24 cellular contexts compared by ENCODE assay signal in the genomic region with DNA sequence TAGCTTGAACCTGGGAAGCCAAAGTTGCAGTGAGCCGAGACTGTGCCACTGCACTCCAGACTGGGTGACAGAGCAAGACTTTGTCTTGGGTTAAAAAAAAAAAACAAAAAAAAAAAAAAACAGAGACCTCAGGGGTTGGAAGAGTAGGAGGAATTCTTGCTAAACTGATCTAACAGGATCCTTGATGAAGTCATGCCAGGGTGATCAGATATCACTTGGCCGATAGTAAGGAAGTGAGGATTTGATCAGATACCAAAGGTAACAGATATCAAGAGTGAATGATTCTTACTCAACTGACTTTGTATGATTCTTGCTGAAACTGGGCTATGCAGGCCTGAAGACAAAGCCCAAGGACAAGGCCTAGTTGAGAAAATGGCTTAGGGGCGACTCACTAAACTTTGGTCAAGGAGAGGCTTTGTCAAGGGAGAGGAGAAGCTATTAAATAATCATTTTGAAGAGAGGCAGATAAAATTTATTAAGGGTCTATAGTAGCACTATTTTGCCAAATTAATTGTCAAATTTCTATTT.
"Had no signal": no experiment of that assay in that cellular context is flagged by ENCODE, and none has a peak within 500 bp of the region (broad histone marks: within the 10 kb centered on the region; RNA-seq: fewer than 3 reads in every experiment).

No MANE protein-coding gene starts in this region.

- H3K4me3 ChIP-seq: colonic mucosa, dorsolateral prefrontal cortex, esophagus squamous epithelium, heart right ventricle, lower lobe of right lung, sigmoid colon, testis, vagina had no signal

- H3K4me1 ChIP-seq: colonic mucosa, heart right ventricle, testis, vagina had no signal

- H3K9me3 ChIP-seq: colonic mucosa, esophagus squamous epithelium, heart right ventricle, lower lobe of right lung, sigmoid colon, testis, vagina had no signal

- H3K27me3 ChIP-seq: colonic mucosa, heart right ventricle, sigmoid colon, testis, vagina had no signal

- H3K36me3 Mint-ChIP-seq: activated naive CD8-positive, alpha-beta T cell treated with anti-CD3 and anti-CD28 coated beads for 36 hours; brain; stimulated activated naive B cell treated with anti-CD40 and anti-IgM and Interleukin-4, amounts not matched to agents 10 μg/mL and 1 μg/mL and 100 μg/mL, for 72 hours; WTC11 had no signal

- H3K4me1 Mint-ChIP-seq: brain; central memory CD8-positive, alpha-beta T cell; stimulated activated naive B cell treated with anti-CD40 and anti-IgM and Interleukin-4, amounts not matched to agents 10 μg/mL and 1 μg/mL and 100 μg/mL, for 72 hours had no signal

- H3K9me3 Mint-ChIP-seq: activated naive CD8-positive, alpha-beta T cell treated with anti-CD3 and anti-CD28 coated beads for 36 hours; central memory CD8-positive, alpha-beta T cell; effector memory CD8-positive, alpha-beta T cell; stimulated activated naive B cell treated with anti-CD40 and anti-IgM and Interleukin-4, amounts not matched to agents 10 μg/mL and 1 μg/mL and 100 μg/mL, for 72 hours had no signal

- DNase-seq: activated CD4-positive, alpha-beta T cell treated with anti-CD3 and anti-CD28 coated beads for 36 hours; activated CD4-positive, alpha-beta T cell treated with anti-CD3 and anti-CD28 coated beads, Interleukin-2, amount 50 U/mL, for 48 hours; activated naive CD4-positive, alpha-beta T cell treated with Interleukin-2 at 50 U/mL for 16 hours; activated naive CD8-positive, alpha-beta T cell treated with anti-CD3 and anti-CD28 coated beads for 36 hours; activated T-cell treated with anti-CD3 and anti-CD28 coated beads, Interleukin-2, amount 50 U/mL, for 48 hours; colonic mucosa; dorsolateral prefrontal cortex; effector memory CD8-positive, alpha-beta T cell; esophagus squamous epithelium; heart right ventricle; lower lobe of right lung; naive thymus-derived CD4-positive, alpha-beta T cell; retina; sigmoid colon; stimulated activated CD4-positive, alpha-beta T cell treated with anti-CD3 and anti-CD28 coated beads, Interleukin-2, amount 100 ng/mL, for 48 hours; stimulated activated CD8-positive, alpha-beta memory T cell treated with anti-CD3 and anti-CD28 coated beads, Interleukin-4, amount 100 ng/mL, for 48 hours; stimulated activated naive B cell treated with anti-CD40 and anti-IgM and Interleukin-4, amounts not matched to agents 10 μg/mL and 1 μg/mL and 100 μg/mL, for 72 hours; T-helper 9 cell; testis had no signal

- H3K36me3 ChIP-seq: colonic mucosa, esophagus squamous epithelium, heart right ventricle, lower lobe of right lung, sigmoid colon, vagina had no signal

- H3K27ac ChIP-seq: colonic mucosa, dorsolateral prefrontal cortex, esophagus squamous epithelium, heart right ventricle, lower lobe of right lung, sigmoid colon, testis, vagina had no signal

- H3K27me3 Mint-ChIP-seq: brain had no signal

- ATAC-seq: activated CD4-positive, alpha-beta T cell treated with anti-CD3 and anti-CD28 coated beads for 36 hours; effector memory CD8-positive, alpha-beta T cell; heart right ventricle; lower lobe of right lung; naive thymus-derived CD4-positive, alpha-beta T cell; stimulated activated naive B cell treated with anti-CD40 and anti-IgM and Interleukin-4, amounts not matched to agents 10 μg/mL and 1 μg/mL and 100 μg/mL, for 72 hours; WTC11 had no signal

- H3K27ac Mint-ChIP-seq: activated CD4-positive, alpha-beta T cell treated with anti-CD3 and anti-CD28 coated beads for 36 hours; activated naive CD8-positive, alpha-beta T cell treated with anti-CD3 and anti-CD28 coated beads for 36 hours; brain; effector memory CD8-positive, alpha-beta T cell; naive thymus-derived CD4-positive, alpha-beta T cell; stimulated activated naive B cell treated with anti-CD40 and anti-IgM and Interleukin-4, amounts not matched to agents 10 μg/mL and 1 μg/mL and 100 μg/mL, for 72 hours; WTC11 had no signal

- H3K4me3 Mint-ChIP-seq: activated CD4-positive, alpha-beta T cell treated with anti-CD3 and anti-CD28 coated beads for 36 hours; activated naive CD8-positive, alpha-beta T cell treated with anti-CD3 and anti-CD28 coated beads for 36 hours; brain; central memory CD8-positive, alpha-beta T cell; effector memory CD8-positive, alpha-beta T cell; naive thymus-derived CD4-positive, alpha-beta T cell; stimulated activated naive B cell treated with anti-CD40 and anti-IgM and Interleukin-4, amounts not matched to agents 10 μg/mL and 1 μg/mL and 100 μg/mL, for 72 hours; WTC11 had no signal

- FAIRE-seq: keratinocyte had no signal
